ENCODE assay signal across 1 cellular context in genomic region chrX:123764967-123765871, GRCh38.
A peak's percentile ranks its signal among the peaks of the same experiment; 100 is the strongest.
TF ChIP-seq lines count a peak whose summit lies in the region.

No MANE protein-coding gene starts in this region.

TF ChIP-seq in HEK293, 187 proteins besides CTCF, POLR2A, EP300 and RAD21 (continued from another document and continues in another):
- TF ChIP-seq ZSCAN18 (tag by site-specific recombination; IDR thresholded peaks at IDR 0.05) (no peak), ZBTB6 (tag by site-specific recombination; IDR thresholded peaks at IDR 0.05) (peak; percentile 8; the same call in 1 of the 2 replicates), ZSCAN5A (tag by site-specific recombination; IDR thresholded peaks at IDR 0.05) (no peak), ZNF37A (tag by site-specific recombination; IDR thresholded peaks at IDR 0.05) (no peak), GLI4 (tag by site-specific recombination; IDR thresholded peaks at IDR 0.05) (no peak), SALL2 (tag by site-specific recombination; IDR thresholded peaks at IDR 0.05; ENCODE audit: borderline replicate concordance) (no peak), TRIM28 (IDR thresholded peaks at IDR 0.05; ENCODE audit: borderline replicate concordance, low read length) (no peak), ZNF184 (tag by site-specific recombination; IDR thresholded peaks at IDR 0.05) (no peak), ZBTB49 (tag by site-specific recombination; IDR thresholded peaks at IDR 0.05; ENCODE audit: low read depth) (no peak), ZNF621 (tag by site-specific recombination; IDR thresholded peaks at IDR 0.05) (no peak), ZNF48 (tag by site-specific recombination; IDR thresholded peaks at IDR 0.05) (no peak), ZNF311 (tag by site-specific recombination; IDR thresholded peaks at IDR 0.05; ENCODE audit: borderline replicate concordance) (no peak), ZBTB7A (tag by site-specific recombination; IDR thresholded peaks at IDR 0.05; ENCODE audit: low read depth) (no peak), PRDM6 (tag by site-specific recombination; IDR thresholded peaks at IDR 0.05) (no peak), ZBTB17 (tag by site-specific recombination; IDR thresholded peaks at IDR 0.05) (peak; percentile 78), ZFP41 (tag by site-specific recombination; IDR thresholded peaks at IDR 0.05; ENCODE audit: borderline replicate concordance) (no peak), ZNF626 (tag by site-specific recombination; IDR thresholded peaks at IDR 0.05) (no peak), ZNF266 (tag by site-specific recombination; IDR thresholded peaks at IDR 0.05; ENCODE audit: low read depth) (no peak), PRDM4 (tag by site-specific recombination; IDR thresholded peaks at IDR 0.05) (no peak), ZNF677 (tag by site-specific recombination; IDR thresholded peaks at IDR 0.05) (no peak), KLF10 (tag by site-specific recombination; IDR thresholded peaks at IDR 0.05) (no peak), YY1 (tag by site-specific recombination; IDR thresholded peaks at IDR 0.05) (no peak), ZBTB11 (tag by site-specific recombination; conservative IDR thresholded peaks at IDR 0.05; ENCODE audit: low read depth) (peak; percentile 82), HOXC10 (CRISPR knock-in tag; IDR thresholded peaks at IDR 0.05) (no peak), ZNF558 (tag by site-specific recombination; IDR thresholded peaks at IDR 0.05) (no peak), ZNF629 (tag by site-specific recombination; IDR thresholded peaks at IDR 0.05) (peak; percentile 55; the same call in 1 of the 2 replicates), ZNF544 (tag by site-specific recombination; IDR thresholded peaks at IDR 0.05) (no peak), ZNF112 (tag by site-specific recombination; IDR thresholded peaks at IDR 0.05) (no peak), ZNF169 (tag by site-specific recombination; IDR thresholded peaks at IDR 0.05) (no peak), ZNF792 (tag by site-specific recombination; IDR thresholded peaks at IDR 0.05) (no peak), ZFHX2 (tag by site-specific recombination; conservative IDR thresholded peaks at IDR 0.05) (no peak), ZNF24 (tag by site-specific recombination; IDR thresholded peaks at IDR 0.05) (no peak), ZNF362 (tag by site-specific recombination; IDR thresholded peaks at IDR 0.05) (no peak), PRDM10 (tag by site-specific recombination; IDR thresholded peaks at IDR 0.05) (0 out of 2 replicates have a peak, but pooled peaks have one; percentile 14), TCF7L2 (IDR thresholded peaks at IDR 0.05; ENCODE audit: borderline replicate concordance, low read depth, low read length) (no peak), ZSCAN16 (tag by site-specific recombination; IDR thresholded peaks at IDR 0.05) (no peak), ZNF600 (tag by site-specific recombination; IDR thresholded peaks at IDR 0.05) (peak; percentile 26; the same call in 1 of the 2 replicates), KLF8 (tag by site-specific recombination; IDR thresholded peaks at IDR 0.05) (peak; percentile 69), ZNF704 (tag by site-specific recombination; IDR thresholded peaks at IDR 0.05) (no peak), ZEB2 (tag by site-specific recombination; IDR thresholded peaks at IDR 0.05) (peak; percentile 56; the same call in 1 of the 2 replicates), ZNF670 (tag by site-specific recombination; IDR thresholded peaks at IDR 0.05; ENCODE audit: low read depth) (no peak), ZNF2 (tag by site-specific recombination; IDR thresholded peaks at IDR 0.05) (no peak), ZNF777 (tag by site-specific recombination; IDR thresholded peaks at IDR 0.05; ENCODE audit: borderline replicate concordance) (no peak)
